ENCODE assay signal across 9 cellular contexts in genomic region chr1:32393136-32393535, GRCh38. TPM values are rescaled to one million over a fixed set of nuclear protein-coding genes. Genes with fewer than 3 reads are reported as not detected.
DNase-seq lines count a peak whose midpoint lies in the region; ATAC-seq, FAIRE-seq and TF ChIP-seq lines count a peak whose summit lies in the region.
"Had no signal": no experiment of that assay in that cellular context is flagged by ENCODE, and none has a peak within 500 bp of the region (broad histone marks: within the 10 kb centered on the region; RNA-seq: fewer than 3 reads in every experiment).

No MANE protein-coding gene starts in this region.

- H3K9me2 ChIP-seq in PC-9 (ENCODE audit: insufficient read depth), result no peaks in the 10 kb centered on the region

- TF ChIP-seq CTCF in PC-9 (conservative IDR thresholded peaks at IDR 0.05) (no peak), endothelial cell of umbilical vein (IDR thresholded peaks at IDR 0.05; ENCODE audit: extremely low read depth in 1 of 2, insufficient read depth in 1 of 2, low read depth in 1 of 2, low read length in 2 of 2) (no peak), osteocyte (IDR thresholded peaks at IDR 0.05) (no peak)

- peaks cover 40% of the 10 kb centered on the region for H3K4me1 ChIP-seq in CD8-positive, alpha-beta memory T cell (ENCODE audit: insufficient read depth, low read length)
- H3K4me1 ChIP-seq in PC-9 (replicated peaks; ENCODE audit: insufficient read depth) (peaks cover 22% of the 10 kb centered on the region), endothelial cell of umbilical vein (ENCODE audit: control insufficient read depth, extremely low read depth, insufficient read depth, low read length) (peaks cover 15% of the 10 kb centered on the region)

- H3K9me3 Mint-ChIP-seq in CD8-positive, alpha-beta memory T cell, result no peaks in the 10 kb centered on the region
- H3K9me3 Mint-ChIP-seq in osteocyte (ENCODE audit: unreplicated experiment), result no peaks in the 10 kb centered on the region

- peaks cover 38% of the 10 kb centered on the region for H3K79me2 ChIP-seq in PC-9 (ENCODE audit: low read depth)
- peaks cover 13% of the 10 kb centered on the region for H3K79me2 ChIP-seq in endothelial cell of umbilical vein (ENCODE audit: control insufficient read depth, insufficient read depth, low read length)

- peak overlapping the region; percentile 99 for H3K27ac ChIP-seq in CD8-positive, alpha-beta memory T cell (ENCODE audit: low read depth, low read length)
- H3K27ac ChIP-seq in PC-9 (no peak overlapping the region), endothelial cell of umbilical vein (ENCODE audit: insufficient read depth, low read depth, low read length) (peak overlapping the region; percentile 60)

- peaks cover 12 to 26% (median 14%) of the 10 kb centered on the region in 3 donors for H3K4me1 Mint-ChIP-seq in CD8-positive, alpha-beta memory T cell
- peaks cover 25% of the 10 kb centered on the region for H3K4me1 Mint-ChIP-seq in osteocyte (ENCODE audit: unreplicated experiment)

- H3K27ac Mint-ChIP-seq in CD8-positive, alpha-beta memory T cell, result peak overlapping the region in 7 of 8 donors; percentile 84 to 100 (median 100)
- peak overlapping the region; percentile 99 for H3K27ac Mint-ChIP-seq in osteocyte (ENCODE audit: unreplicated experiment)

- H3K27me3 ChIP-seq in CD8-positive, alpha-beta memory T cell (ENCODE audit: insufficient read depth, low read length, poor library complexity, severe bottlenecking), result no peaks in the 10 kb centered on the region
- H3K27me3 ChIP-seq in PC-9 (ENCODE audit: insufficient read depth, low read depth) (no peaks in the 10 kb centered on the region), endothelial cell of umbilical vein (ENCODE audit: control insufficient read depth in 2 of 2, insufficient read depth in 2 of 2, low read length in 2 of 2) (no peaks in the 10 kb centered on the region)

- no peaks in the 10 kb centered on the region for H3K9me1 ChIP-seq in endothelial cell of umbilical vein (replicated peaks; ENCODE audit: control insufficient read depth, extremely low read depth, insufficient read depth, low read length)

- peaks cover 27% of the 10 kb centered on the region for H3K36me3 ChIP-seq in CD8-positive, alpha-beta memory T cell (ENCODE audit: insufficient read depth, low read length)
- peaks cover 11% of the 10 kb centered on the region; the same call in 1 of the 2 replicates for H3K36me3 ChIP-seq in PC-9 (ENCODE audit: low read depth)
- peaks cover 3 to 18% of the 10 kb centered on the region in 2 experiments for H3K36me3 ChIP-seq in endothelial cell of umbilical vein (ENCODE audit: control insufficient read depth in 2 of 2, extremely low read depth in 1 of 2, insufficient read depth in 2 of 2, low read length in 2 of 2)

- H4K20me1 ChIP-seq in PC-9 (ENCODE audit: insufficient read depth), result peaks cover 6% of the 10 kb centered on the region
- H4K20me1 ChIP-seq in endothelial cell of umbilical vein (replicated peaks; ENCODE audit: control insufficient read depth, extremely low read depth, insufficient read depth, low read length), result no peaks in the 10 kb centered on the region

- no TSS peak for BruUV-seq in PC-9 (replicated peaks; lab: Mats Ljungman, UMichigan)
- no TSS peak for BruUV-seq in endothelial cell of umbilical vein (replicated peaks; lab: Mats Ljungman, UMichigan)

- intact Hi-C loops in PC-9 (cut with micrococcal nuclease; ENCODE audit: unreplicated experiment) (loop anchor here (10.0 kb wide), 1 partner anchor 168 kb away; the partner anchor contains the start of genes EIF3I and TMEM234), endothelial cell of umbilical vein (cut with micrococcal nuclease) (loop anchor here (5.0 kb wide), 1 partner anchor 286 kb away; the partner anchor contains the start of gene KPNA6), posterior vena cava (cut with DNase I) (no loop called here)

- no peaks in the 10 kb centered on the region for H3K9me3 ChIP-seq in CD8-positive, alpha-beta memory T cell (ENCODE audit: low read length)
- no peaks in the 10 kb centered on the region for H3K9me3 ChIP-seq in PC-9 (ENCODE audit: insufficient read depth, low read depth)
- H3K9me3 ChIP-seq in endothelial cell of umbilical vein (replicated peaks; ENCODE audit: control insufficient read depth, insufficient read depth, low read length), result no peaks in the 10 kb centered on the region

- DNase-seq in CD8-positive, alpha-beta memory T cell, result no peak
- DNase-seq in PC-9 (no peak), endothelial cell of umbilical vein (ENCODE audit: low read depth, low spot score) (no peak), osteocyte (ENCODE audit: extremely low spot score, unreplicated experiment) (no peak), globus pallidus (ENCODE audit: low spot score) (no peak), posterior vena cava (ENCODE audit: low spot score) (no peak)
- DNase-seq: T1000 had no signal

- peaks cover 10% of the 10 kb centered on the region; the same call in 1 of the 2 replicates for H3F3A ChIP-seq in PC-9 (ENCODE audit: insufficient read depth, low read depth)

- peak overlapping the region; percentile 99 for H3K4me3 ChIP-seq in CD8-positive, alpha-beta memory T cell (ENCODE audit: low read length)
- H3K4me3 ChIP-seq in PC-9 (peak overlapping the region; percentile 71), endothelial cell of umbilical vein (replicated peaks in 1 of 3; ENCODE audit: insufficient read depth in 1 of 3, low read depth in 1 of 3, low read length in 3 of 3) (peak overlapping the region in 1 of 3 experiments; percentile 61)

- FAIRE-seq in endothelial cell of umbilical vein (lab: Jason Lieb, UNC), result no peak

- peak overlapping the region; percentile 92 to 100 (median 98) for H3K4me3 Mint-ChIP-seq in CD8-positive, alpha-beta memory T cell
- H3K4me3 Mint-ChIP-seq in osteocyte (ENCODE audit: unreplicated experiment), result peak overlapping the region; percentile 100

- H3K36me3 Mint-ChIP-seq in CD8-positive, alpha-beta memory T cell, result peaks cover 0 to 20% (median 1%) of the 10 kb centered on the region in 3 donors
- no peaks in the 10 kb centered on the region for H3K36me3 Mint-ChIP-seq in osteocyte (ENCODE audit: unreplicated experiment)

- ATAC-seq in HG03460 (IDR thresholded peaks at IDR 0.05; ENCODE audit: unreplicated experiment), result no peak
- no peak for ATAC-seq in GM21381 (IDR thresholded peaks at IDR 0.05; ENCODE audit: unreplicated experiment)

- H2AFZ ChIP-seq in PC-9 (no peak overlapping the region), endothelial cell of umbilical vein (ENCODE audit: low read depth, low read length) (no peak overlapping the region)

- POLR2A ChIA-PET in CD8-positive, alpha-beta memory T cell (lab: Charles Lee), result interaction anchor here (0.6 to 2.2 kb wide), 3 partner anchors 21 to 149 kb away, joined by 4 to 18 read pairs (median 9); partner anchors contain the start of gene MARCKSL1
- POLR2A ChIA-PET in PC-9 (lab: Charles Lee; ENCODE audit: unreplicated experiment) (no interaction called here), endothelial cell of umbilical vein (lab: Charles Lee) (no interaction called here)

- no peak for TF ChIP-seq POLR2A in endothelial cell of umbilical vein (IDR thresholded peaks at IDR 0.05; ENCODE audit: low read depth, low read length)

- CTCF ChIA-PET in CD8-positive, alpha-beta memory T cell (lab: Charles Lee), result interaction anchor here (1.2 to 2.9 kb wide), 3 partner anchors 21 to 177 kb away, joined by 3 to 18 read pairs (median 4); no protein-coding TSS in a partner anchor
- CTCF ChIA-PET in PC-9 (lab: Charles Lee), result no interaction called here
- CTCF ChIA-PET in endothelial cell of umbilical vein (lab: Charles Lee), result interaction anchor here (1.3 to 2.6 kb wide), 2 partner anchors 8 to 178 kb away, joined by 4 to 11 read pairs; no protein-coding TSS in a partner anchor

- H3K9ac ChIP-seq in endothelial cell of umbilical vein (replicated peaks; ENCODE audit: extremely low read depth, insufficient read depth, low read length), result peak overlapping the region; percentile 87

- peak overlapping the region; percentile 98 for H3K4me2 ChIP-seq in PC-9
- H3K4me2 ChIP-seq in endothelial cell of umbilical vein (ENCODE audit: insufficient read depth, low read length), result peak overlapping the region; percentile 88

- dilution Hi-C loops in endothelial cell of umbilical vein (cut with MboI; ENCODE audit: extremely low pct_ligation_motif_present, low sequenced_read_pairs), result no loop called here

- H3K27me3 Mint-ChIP-seq in CD8-positive, alpha-beta memory T cell, result peaks cover 0 to 2% of the 10 kb centered on the region in 2 donors
- H3K27me3 Mint-ChIP-seq in osteocyte (ENCODE audit: unreplicated experiment), result no peaks in the 10 kb centered on the region

RNA-seq across cellular contexts. Expression of gene BSDC1, which starts 1.1 kb away (rescaled TPM):
- 10 to 100 TPM; 35.1 to 37.6 TPM for total RNA-seq in CD8-positive, alpha-beta memory T cell
- 50.0 TPM for polyA plus RNA-seq in CD8-positive, alpha-beta memory T cell
- 74.0 and 76.2 TPM in 2 replicates for total RNA-seq in PC-9 (2021)
- 64.6 and 64.8 TPM in 2 replicates for total RNA-seq in endothelial cell of umbilical vein
- 40.7 and 44.3 TPM in 2 replicates for polyA plus RNA-seq in endothelial cell of umbilical vein
- polyA plus RNA-seq in endothelial cell of umbilical vein (2011; cell fraction: cytosol; rRNA removed), result 48.2 and 51.9 TPM in 2 replicates
- 114 and 117 TPM in 2 replicates for polyA plus RNA-seq in endothelial cell of umbilical vein (2011; cell fraction: nucleus; rRNA removed)
- 44.0 and 48.2 TPM in 2 replicates for polyA plus RNA-seq in endothelial cell of umbilical vein (2012)
- polyA minus RNA-seq in endothelial cell of umbilical vein, result 59.4 and 69.0 TPM in 2 replicates
- polyA minus RNA-seq in endothelial cell of umbilical vein (2011; cell fraction: cytosol; rRNA and poly(A)+ RNA removed), result 18.6 TPM
- polyA minus RNA-seq in endothelial cell of umbilical vein (2011; cell fraction: nucleus; rRNA and poly(A)+ RNA removed), result 60.1 and 72.5 TPM in 2 replicates
- total RNA-seq in osteocyte, result 71.2 and 77.4 TPM in 2 replicates
- total RNA-seq in posterior vena cava, result 10 to 100 TPM; 37.2 to 42.5 TPM

RNA-seq across cellular contexts. Expression of gene TSSK3, which starts 30.8 kb away (rescaled TPM):
- 1 to 10 TPM in 1 of 2 experiments, under 1 TPM in 1; 0.33 to 1.1 TPM for total RNA-seq in CD8-positive, alpha-beta memory T cell
- polyA plus RNA-seq in CD8-positive, alpha-beta memory T cell, result 0.44 TPM
- total RNA-seq in PC-9 (2021), result 3.8 and 3.9 TPM in 2 replicates
- 0.42 and 1.1 TPM in 2 replicates for total RNA-seq in endothelial cell of umbilical vein
- 0.48 and 0.65 TPM in 2 replicates for polyA plus RNA-seq in endothelial cell of umbilical vein
- polyA plus RNA-seq in endothelial cell of umbilical vein (2011; cell fraction: cytosol; rRNA removed), result 0.13 and 0.18 TPM in 2 replicates
- 1.1 and 7.1 TPM in 2 replicates for polyA plus RNA-seq in endothelial cell of umbilical vein (2011; cell fraction: nucleus; rRNA removed)
- polyA plus RNA-seq in endothelial cell of umbilical vein (2012), result 0.34 and 0.82 TPM in 2 replicates
- polyA minus RNA-seq in endothelial cell of umbilical vein, result 0.62 and 0.90 TPM in 2 replicates
- polyA minus RNA-seq in endothelial cell of umbilical vein (2011; cell fraction: cytosol; rRNA and poly(A)+ RNA removed), result not detected
- 1.4 TPM in 1 of 2 replicates, not detected in the other for polyA minus RNA-seq in endothelial cell of umbilical vein (2011; cell fraction: nucleus; rRNA and poly(A)+ RNA removed)
- 3.5 and 4.4 TPM in 2 replicates for total RNA-seq in osteocyte
- total RNA-seq in posterior vena cava, result 1 to 10 TPM; 2.6 to 3.9 TPM

RNA-seq across cellular contexts. Expression of gene FAM229A, which starts 30.9 kb away (rescaled TPM):
- 1 to 10 TPM; 4.4 to 5.2 TPM for total RNA-seq in CD8-positive, alpha-beta memory T cell
- 0.40 TPM for polyA plus RNA-seq in CD8-positive, alpha-beta memory T cell
- 11.7 and 13.1 TPM in 2 replicates for total RNA-seq in PC-9 (2021)
- 8.6 and 11.6 TPM in 2 replicates for total RNA-seq in endothelial cell of umbilical vein
- 8.9 and 9.9 TPM in 2 replicates for polyA plus RNA-seq in endothelial cell of umbilical vein
- polyA plus RNA-seq in endothelial cell of umbilical vein (2011; cell fraction: cytosol; rRNA removed), result 0.68 and 2.0 TPM in 2 replicates
- 43.3 and 43.7 TPM in 2 replicates for polyA plus RNA-seq in endothelial cell of umbilical vein (2011; cell fraction: nucleus; rRNA removed)
- 1.9 and 2.4 TPM in 2 replicates for polyA plus RNA-seq in endothelial cell of umbilical vein (2012)
- 6.3 and 7.2 TPM in 2 replicates for polyA minus RNA-seq in endothelial cell of umbilical vein
- 0.61 TPM for polyA minus RNA-seq in endothelial cell of umbilical vein (2011; cell fraction: cytosol; rRNA and poly(A)+ RNA removed)
- 11.2 and 15.7 TPM in 2 replicates for polyA minus RNA-seq in endothelial cell of umbilical vein (2011; cell fraction: nucleus; rRNA and poly(A)+ RNA removed)
- 8.5 and 8.8 TPM in 2 replicates for total RNA-seq in osteocyte
- 1 to 10 TPM; 4.4 to 5.4 TPM for total RNA-seq in posterior vena cava

RNA-seq across cellular contexts. Expression of gene MARCKSL1, which starts 57.1 kb away (rescaled TPM):
- total RNA-seq in CD8-positive, alpha-beta memory T cell, result 10 to 100 TPM; 11.6 to 12.1 TPM
- 45.8 TPM for polyA plus RNA-seq in CD8-positive, alpha-beta memory T cell
- total RNA-seq in PC-9 (2021), result 91.5 and 117 TPM in 2 replicates
- total RNA-seq in endothelial cell of umbilical vein, result 249 and 265 TPM in 2 replicates
- polyA plus RNA-seq in endothelial cell of umbilical vein, result 311 and 318 TPM in 2 replicates
- polyA plus RNA-seq in endothelial cell of umbilical vein (2011; cell fraction: cytosol; rRNA removed), result 353 TPM in 2 replicates
- polyA plus RNA-seq in endothelial cell of umbilical vein (2011; cell fraction: nucleus; rRNA removed), result 91.3 and 92.6 TPM in 2 replicates
- polyA plus RNA-seq in endothelial cell of umbilical vein (2012), result 195 and 202 TPM in 2 replicates
- 199 and 217 TPM in 2 replicates for polyA minus RNA-seq in endothelial cell of umbilical vein
- 14.1 TPM for polyA minus RNA-seq in endothelial cell of umbilical vein (2011; cell fraction: cytosol; rRNA and poly(A)+ RNA removed)
- 43.4 and 45.0 TPM in 2 replicates for polyA minus RNA-seq in endothelial cell of umbilical vein (2011; cell fraction: nucleus; rRNA and poly(A)+ RNA removed)
- total RNA-seq in osteocyte, result 169 TPM in 2 replicates
- 10 to 100 TPM; 40.9 to 43.9 TPM for total RNA-seq in posterior vena cava

Comparison
In these comparisons a context has a peak if more than half of its experiments do, and no peak if none do; other contexts are left out.
1. intact Hi-C loops: an anchor here in PC-9 (10.0 kb wide) and endothelial cell of umbilical vein (5.0 kb wide); none called in posterior vena cava.